34 cellular contexts compared by ENCODE assay signal in genomic region chr19:34222386-34222785, GRCh38.
"Had no signal": no experiment of that assay in that cellular context is flagged by ENCODE, and none has a peak within 500 bp of the region (broad histone marks: within the 10 kb centered on the region; RNA-seq: fewer than 3 reads in every experiment).

No MANE protein-coding gene starts in this region.

- H3K27me3 Mint-ChIP-seq: activated B cell treated with CpG ODN at 0.5 μM for 24 hours; activated CD4-positive, alpha-beta memory T cell treated with anti-CD3 and anti-CD28 coated beads, Interleukin-2, amount 10 ng/mL, durations not matched to agents 7 days and 5 days; activated CD4-positive, alpha-beta T cell treated with anti-CD3 and anti-CD28 coated beads, Interleukin-2, amount 10 ng/mL, durations not matched to agents 24 days and 14 days; activated CD8-positive, alpha-beta memory T cell treated with anti-CD3 and anti-CD28 coated beads, Interleukin-2, amount 10 ng/mL, durations not matched to agents 7 days and 5 days; activated naive CD4-positive, alpha-beta T cell treated with anti-CD3 and anti-CD28 coated beads, Interleukin-2, amount 10 ng/mL, durations not matched to agents 7 days and 5 days; activated naive CD4-positive, alpha-beta T cell treated with anti-CD3 and anti-CD28 coated beads, Interleukin-2, amount 50 U/mL, for 24 hours; activated naive CD8-positive, alpha-beta T cell; activated naive CD8-positive, alpha-beta T cell treated with anti-CD3 and anti-CD28 coated beads, Interleukin-2, amount 10 ng/mL, durations not matched to agents 7 days and 5 days; activated naive CD8-positive, alpha-beta T cell treated with anti-CD3 and anti-CD28 coated beads, Interleukin-2, amount 50 U/mL, for 24 hours; activated T-cell treated with anti-CD3 and anti-CD28 coated beads, Interleukin-2, amount 50 U/mL, for 24 hours; brain had no signal

- H3K9me3 Mint-ChIP-seq: activated B cell treated with CpG ODN at 0.5 μM for 24 hours; activated CD4-positive, alpha-beta memory T cell treated with anti-CD3 and anti-CD28 coated beads, Interleukin-2, amount 10 ng/mL, durations not matched to agents 7 days and 5 days; activated CD4-positive, alpha-beta T cell treated with anti-CD3 and anti-CD28 coated beads, Interleukin-2, amount 10 ng/mL, durations not matched to agents 24 days and 14 days; activated naive CD4-positive, alpha-beta T cell treated with anti-CD3 and anti-CD28 coated beads, Interleukin-2, amount 10 ng/mL, durations not matched to agents 7 days and 5 days; activated naive CD4-positive, alpha-beta T cell treated with anti-CD3 and anti-CD28 coated beads, Interleukin-2, amount 50 U/mL, for 24 hours; activated naive CD8-positive, alpha-beta T cell treated with anti-CD3 and anti-CD28 coated beads, Interleukin-2, amount 10 ng/mL, durations not matched to agents 7 days and 5 days; activated naive CD8-positive, alpha-beta T cell treated with anti-CD3 and anti-CD28 coated beads, Interleukin-2, amount 50 U/mL, for 24 hours; activated T-cell treated with anti-CD3 and anti-CD28 coated beads, Interleukin-2, amount 50 U/mL, for 24 hours; activated T-helper 2 cell treated with anti-CD3 and anti-CD28 coated beads, Interferon-gamma antibody, Interleukin-2, Interleukin-4, amounts not matched to agents 10 μg/mL and 5 μg/mL and 100 μg/mL, durations not matched to agents 14 hours and 24 hours and 36 hours; brain; T-helper 1 cell treated with Interleukin-12 subunit alpha and Interleukin-12 subunit beta and Interleukin-4 antibody, amounts not matched to agents 30 μg/mL and 1 μg/mL, for 36 hours had no signal

- H3K27ac ChIP-seq: ascending aorta, cardiac muscle cell, VCaP had no signal

- H3K4me3 Mint-ChIP-seq: activated B cell treated with CpG ODN at 0.5 μM for 24 hours; activated CD4-positive, alpha-beta memory T cell treated with anti-CD3 and anti-CD28 coated beads, Interleukin-2, amount 10 ng/mL, durations not matched to agents 7 days and 5 days; activated CD4-positive, alpha-beta T cell treated with anti-CD3 and anti-CD28 coated beads, Interleukin-2, amount 10 ng/mL, durations not matched to agents 24 days and 14 days; activated CD8-positive, alpha-beta memory T cell treated with anti-CD3 and anti-CD28 coated beads, Interleukin-2, amount 10 ng/mL, durations not matched to agents 7 days and 5 days; activated CD8-positive, alpha-beta T cell treated with anti-CD3 and anti-CD28 coated beads, Interleukin-2, amount 10 ng/mL, durations not matched to agents 7 days and 5 days; activated naive CD4-positive, alpha-beta T cell treated with anti-CD3 and anti-CD28 coated beads, Interleukin-2, amount 10 ng/mL, durations not matched to agents 7 days and 5 days; activated naive CD4-positive, alpha-beta T cell treated with anti-CD3 and anti-CD28 coated beads, Interleukin-2, amount 50 U/mL, for 24 hours; activated naive CD8-positive, alpha-beta T cell; activated naive CD8-positive, alpha-beta T cell treated with anti-CD3 and anti-CD28 coated beads, Interleukin-2, amount 10 ng/mL, durations not matched to agents 7 days and 5 days; activated naive CD8-positive, alpha-beta T cell treated with anti-CD3 and anti-CD28 coated beads, Interleukin-2, amount 50 U/mL, for 24 hours; activated T-cell treated with anti-CD3 and anti-CD28 coated beads, Interleukin-2, amount 50 U/mL, for 24 hours; brain; T-helper 1 cell treated with Interleukin-12 subunit alpha and Interleukin-12 subunit beta and Interleukin-4 antibody, amounts not matched to agents 30 μg/mL and 1 μg/mL, for 36 hours had no signal

- FAIRE-seq: bronchial epithelial cell, TTC549 had no signal

- H3K4me3 ChIP-seq: ascending aorta, cardiac muscle cell had no signal

- H3K9me3 ChIP-seq: ascending aorta had no signal

- ATAC-seq: activated CD8-positive, alpha-beta memory T cell treated with anti-CD3 and anti-CD28 coated beads, Interleukin-2, amount 10 ng/mL, durations not matched to agents 7 days and 5 days; activated CD8-positive, alpha-beta T cell treated with anti-CD3 and anti-CD28 coated beads, Interleukin-2, amount 10 ng/mL, durations not matched to agents 7 days and 5 days; activated naive CD8-positive, alpha-beta T cell treated with anti-CD3 and anti-CD28 coated beads, Interleukin-2, amount 50 U/mL, for 24 hours had no signal

- H3K27me3 ChIP-seq: ascending aorta, cardiac muscle cell had no signal

- H3K27ac Mint-ChIP-seq: activated B cell treated with CpG ODN at 0.5 μM for 24 hours; activated CD4-positive, alpha-beta memory T cell treated with anti-CD3 and anti-CD28 coated beads, Interleukin-2, amount 10 ng/mL, durations not matched to agents 7 days and 5 days; activated CD4-positive, alpha-beta T cell treated with anti-CD3 and anti-CD28 coated beads, Interleukin-2, amount 10 ng/mL, durations not matched to agents 24 days and 14 days; activated CD8-positive, alpha-beta memory T cell treated with anti-CD3 and anti-CD28 coated beads, Interleukin-2, amount 10 ng/mL, durations not matched to agents 7 days and 5 days; activated CD8-positive, alpha-beta T cell treated with anti-CD3 and anti-CD28 coated beads, Interleukin-2, amount 10 ng/mL, durations not matched to agents 7 days and 5 days; activated naive CD4-positive, alpha-beta T cell treated with anti-CD3 and anti-CD28 coated beads, Interleukin-2, amount 10 ng/mL, durations not matched to agents 7 days and 5 days; activated naive CD4-positive, alpha-beta T cell treated with anti-CD3 and anti-CD28 coated beads, Interleukin-2, amount 50 U/mL, for 24 hours; activated naive CD8-positive, alpha-beta T cell; activated naive CD8-positive, alpha-beta T cell treated with anti-CD3 and anti-CD28 coated beads, Interleukin-2, amount 10 ng/mL, durations not matched to agents 7 days and 5 days; activated naive CD8-positive, alpha-beta T cell treated with anti-CD3 and anti-CD28 coated beads, Interleukin-2, amount 50 U/mL, for 24 hours; activated T-cell treated with anti-CD3 and anti-CD28 coated beads, Interleukin-2, amount 50 U/mL, for 24 hours; activated T-helper 2 cell treated with anti-CD3 and anti-CD28 coated beads, Interferon-gamma antibody, Interleukin-2, Interleukin-4, amounts not matched to agents 10 μg/mL and 5 μg/mL and 100 μg/mL, durations not matched to agents 14 hours and 24 hours and 36 hours; brain; T-helper 1 cell treated with Interleukin-12 subunit alpha and Interleukin-12 subunit beta and Interleukin-4 antibody, amounts not matched to agents 30 μg/mL and 1 μg/mL, for 36 hours had no signal

- DNase-seq: activated B cell treated with CpG ODN at 0.5 μM for 24 hours; activated CD4-positive, alpha-beta memory T cell treated with anti-CD3 and anti-CD28 coated beads, Interleukin-2, amount 10 ng/mL, durations not matched to agents 7 days and 5 days; activated CD4-positive, alpha-beta T cell treated with anti-CD3 and anti-CD28 coated beads for 4 hours; activated CD4-positive, alpha-beta T cell treated with anti-CD3 and anti-CD28 coated beads, Interleukin-2, amount 10 ng/mL, durations not matched to agents 24 days and 14 days; activated CD4-positive, alpha-beta T cell treated with anti-CD3 and anti-CD28 coated beads, Interleukin-2, amount 50 U/mL, for 1 hour; activated CD4-positive, alpha-beta T cell treated with anti-CD3 and anti-CD28 coated beads, Interleukin-2, amount 50 U/mL, for 4 hours; activated CD4-positive, CD25-positive, alpha-beta regulatory T cell treated with anti-CD3 and anti-CD28 coated beads, Interleukin-2, amount 50 U/mL, for 72 hours; activated CD8-positive, alpha-beta memory T cell treated with anti-CD3 and anti-CD28 coated beads for 24 hours; activated CD8-positive, alpha-beta memory T cell treated with anti-CD3 and anti-CD28 coated beads, Interleukin-2, amount 10 ng/mL, durations not matched to agents 7 days and 5 days; activated CD8-positive, alpha-beta memory T cell treated with anti-CD3 and anti-CD28 coated beads, Interleukin-2, amount 50 U/mL, for 48 hours; activated CD8-positive, alpha-beta T cell treated with anti-CD3 and anti-CD28 coated beads, Interleukin-2, amount 10 ng/mL, durations not matched to agents 7 days and 5 days; activated effector memory CD4-positive, alpha-beta T cell treated with Interleukin-2 at 50 U/mL for 16 hours; activated gamma-delta T cell; activated naive CD4-positive, alpha-beta T cell treated with anti-CD3 and anti-CD28 coated beads, Interleukin-2, amount 10 ng/mL, durations not matched to agents 7 days and 5 days; activated naive CD4-positive, alpha-beta T cell treated with Interleukin-2 at 50 U/mL for 16 hours; activated naive CD8-positive, alpha-beta T cell treated with anti-CD3 and anti-CD28 coated beads, Interleukin-2, amount 10 ng/mL, durations not matched to agents 7 days and 5 days; activated naive CD8-positive, alpha-beta T cell treated with anti-CD3 and anti-CD28 coated beads, Interleukin-2, amount 50 U/mL, for 24 hours; activated T-cell treated with anti-CD3 and anti-CD28 coated beads, Interleukin-2, amount 50 U/mL, for 24 hours; activated T-cell treated with anti-CD3 and anti-CD28 coated beads, Interleukin-2, amount 50 U/mL, for 48 hours; amygdala; anterior cingulate cortex; caudate nucleus; T-helper 1 cell; T1000 had no signal
